ENCODE assay signal across 18 cellular contexts in genomic region chr5:65812648-65813047, GRCh38.
DNase-seq lines count a peak whose midpoint lies in the region; ATAC-seq and TF ChIP-seq lines count a peak whose summit lies in the region.
"Had no signal": no experiment of that assay in that cellular context is flagged by ENCODE, and none has a peak within 500 bp of the region (broad histone marks: within the 10 kb centered on the region; RNA-seq: fewer than 3 reads in every experiment).

No MANE protein-coding gene starts in this region.

- peak; percentile 64 for ATAC-seq in HCT116
- ATAC-seq in left lobe of liver, result peak; percentile 71
- no peak for ATAC-seq in gastroesophageal sphincter
- ATAC-seq: effector memory CD8-positive, alpha-beta T cell; left ventricle myocardium superior; stimulated activated naive CD8-positive, alpha-beta T cell treated with anti-CD3 and anti-CD28 coated beads, Interleukin-15, amount 100 ng/mL, for 72 hours had no signal

- H3K27me3 Mint-ChIP-seq in Calu3 (ENCODE audit: unreplicated experiment), result no peaks in the 10 kb centered on the region
- no peaks in the 10 kb centered on the region for H3K27me3 Mint-ChIP-seq in T-helper 2 cell treated with Interferon-gamma antibody and Interleukin-4, amounts not matched to agents 5 μg/mL and 100 μg/mL, for 36 hours (ENCODE audit: low read depth)
- H3K27me3 Mint-ChIP-seq: effector memory CD8-positive, alpha-beta T cell; stimulated activated naive CD8-positive, alpha-beta T cell treated with anti-CD3 and anti-CD28 coated beads, Interleukin-15, amount 100 ng/mL, for 72 hours had no signal

- no peak for TF ChIP-seq EP300 in gastroesophageal sphincter (IDR thresholded peaks at IDR 0.05)

- H3K27ac ChIP-seq in HCT116 (ENCODE audit: low read depth, low read length), result peak overlapping the region; percentile 81; the same call in 1 of the 2 replicates
- H3K27ac ChIP-seq in gastroesophageal sphincter, result no peak overlapping the region
- H3K27ac ChIP-seq: ovary, VCaP had no signal

- peaks cover 70% of the 10 kb centered on the region for H3K4me1 Mint-ChIP-seq in Calu3 (ENCODE audit: low read depth, unreplicated experiment)
- peaks cover 13% of the 10 kb centered on the region for H3K4me1 Mint-ChIP-seq in T-helper 2 cell treated with Interferon-gamma antibody and Interleukin-4, amounts not matched to agents 5 μg/mL and 100 μg/mL, for 36 hours (ENCODE audit: low read depth)

- H3K9me2 ChIP-seq in HCT116 (ENCODE audit: insufficient read depth), result no peaks in the 10 kb centered on the region

- 0 out of 2 replicates have a peak, but pooled peaks have one; percentile 26 for TF ChIP-seq RAD21 in HCT116 (IDR thresholded peaks at IDR 0.05; ENCODE audit: low read depth)

- peaks cover 13% of the 10 kb centered on the region for H3K36me3 Mint-ChIP-seq in Calu3 (ENCODE audit: insufficient read depth, unreplicated experiment)
- H3K36me3 Mint-ChIP-seq in T-helper 2 cell treated with Interferon-gamma antibody and Interleukin-4, amounts not matched to agents 5 μg/mL and 100 μg/mL, for 36 hours (ENCODE audit: low read depth), result peaks cover 7% of the 10 kb centered on the region

- intact Hi-C loops in Calu3 (cut with micrococcal nuclease; ENCODE audit: unreplicated experiment), result loop anchor here (5.0 kb wide), 2 partner anchors 50 to 70 kb away; no protein-coding TSS in a partner anchor
- intact Hi-C loops in HCT116 (cut with micrococcal nuclease), result no loop called here

- H3K27me3 ChIP-seq in HCT116 (ENCODE audit: insufficient read depth, low read length) (no peaks in the 10 kb centered on the region), gastroesophageal sphincter (no peaks in the 10 kb centered on the region)
- H3K27me3 ChIP-seq: ovary had no signal

- H2AFZ ChIP-seq in HCT116 (ENCODE audit: low read depth, low read length, poor library complexity, severe bottlenecking), result no peak overlapping the region

- peak; percentile 70 for DNase-seq in Calu3
- DNase-seq in HCT116 (ENCODE audit: low read depth, low spot score), result peak; percentile 66
- DNase-seq in T-helper 2 cell treated with Interferon-gamma antibody and Interleukin-4, amounts not matched to agents 5 μg/mL and 100 μg/mL, for 36 hours (ENCODE audit: low spot score), result no peak
- no peak for DNase-seq in left lobe of liver (ENCODE audit: low spot score)
- no peak for DNase-seq in NCI-H1105 (lab: John Stamatoyannopoulos, UW)
- DNase-seq in NCI-H146 treated with DMSO at 0.1 percent for 48 hours (lab: John Stamatoyannopoulos, UW; ENCODE audit: unreplicated experiment), result no peak
- no peak for DNase-seq in NCI-H1436 treated with DMSO at 0.1 percent for 48 hours (lab: John Stamatoyannopoulos, UW)
- DNase-seq: AML-193; aorta; effector memory CD8-positive, alpha-beta T cell; left ventricle myocardium superior; NCI-H2171; NCI-H526 treated with DMSO at 0.1 percent for 48 hours; ovary; Right ventricle myocardium superior; stimulated activated naive CD8-positive, alpha-beta T cell treated with anti-CD3 and anti-CD28 coated beads, Interleukin-15, amount 100 ng/mL, for 72 hours had no signal

- H3K27ac Mint-ChIP-seq in Calu3 (ENCODE audit: unreplicated experiment), result peak overlapping the region; percentile 85
- no peak overlapping the region for H3K27ac Mint-ChIP-seq in T-helper 2 cell treated with Interferon-gamma antibody and Interleukin-4, amounts not matched to agents 5 μg/mL and 100 μg/mL, for 36 hours
- H3K27ac Mint-ChIP-seq: effector memory CD8-positive, alpha-beta T cell had no signal

- H4K20me1 ChIP-seq in HCT116 (ENCODE audit: insufficient read depth), result no peaks in the 10 kb centered on the region

- peak overlapping the region; percentile 81 for H3K4me2 ChIP-seq in HCT116 (ENCODE audit: low read length)

- RAD21 ChIA-PET in HCT116 (lab: Charles Lee; ENCODE audit: low non-redundant PET in 1 of 2, low total read pairs in 2 of 2, uncharacterized antibody in 2 of 2, unreplicated experiment in 2 of 2), result no interaction called here

- BruUV-seq in Calu3 (replicated peaks; lab: Mats Ljungman, UMichigan), result no TSS peak
- BruUV-seq in HCT116 (replicated peaks; lab: Mats Ljungman, UMichigan), result no TSS peak

- peak overlapping the region; percentile 30 for H3K9ac ChIP-seq in HCT116 (ENCODE audit: low read length)

- peak overlapping the region; percentile 24 for H3K4me3 Mint-ChIP-seq in Calu3 (ENCODE audit: low read depth, unreplicated experiment)
- H3K4me3 Mint-ChIP-seq in T-helper 2 cell treated with Interferon-gamma antibody and Interleukin-4, amounts not matched to agents 5 μg/mL and 100 μg/mL, for 36 hours, result peak overlapping the region; percentile 32
- H3K4me3 Mint-ChIP-seq: effector memory CD8-positive, alpha-beta T cell; stimulated activated naive CD8-positive, alpha-beta T cell treated with anti-CD3 and anti-CD28 coated beads, Interleukin-15, amount 100 ng/mL, for 72 hours had no signal

- H3K9me3 ChIP-seq in HCT116 (ENCODE audit: control insufficient read depth in 1 of 2, insufficient read depth in 1 of 2, low read depth in 1 of 2, low read length in 2 of 2), result no peaks in the 10 kb centered on the region
- H3K9me3 ChIP-seq in gastroesophageal sphincter, result no peaks in the 10 kb centered on the region
- H3K9me3 ChIP-seq: ovary had no signal

- H3K9me3 Mint-ChIP-seq in Calu3 (ENCODE audit: low read depth, unreplicated experiment), result no peaks in the 10 kb centered on the region
- no peaks in the 10 kb centered on the region for H3K9me3 Mint-ChIP-seq in T-helper 2 cell treated with Interferon-gamma antibody and Interleukin-4, amounts not matched to agents 5 μg/mL and 100 μg/mL, for 36 hours
- H3K9me3 Mint-ChIP-seq: effector memory CD8-positive, alpha-beta T cell; stimulated activated naive CD8-positive, alpha-beta T cell treated with anti-CD3 and anti-CD28 coated beads, Interleukin-15, amount 100 ng/mL, for 72 hours had no signal

- H3K36me3 ChIP-seq in HCT116 (ENCODE audit: control insufficient read depth in 1 of 2, insufficient read depth in 2 of 2, low read length in 2 of 2) (no peaks in the 10 kb centered on the region; a peak in 1 of 4 replicates), gastroesophageal sphincter (peaks cover 0 to 41% of the 10 kb centered on the region in 2 donors)
- H3K36me3 ChIP-seq: ovary had no signal

- TF ChIP-seq POLR2A in HCT116 (IDR thresholded peaks at IDR 0.05; ENCODE audit: borderline replicate concordance, extremely low read depth, insufficient read depth, insufficient read length) (no peak), gastroesophageal sphincter (IDR thresholded peaks at IDR 0.05) (no peak)

- H3K4me1 ChIP-seq in HCT116 (ENCODE audit: control insufficient read depth in 1 of 2, insufficient read depth in 2 of 2, low read length in 2 of 2) (peaks cover 60 to 70% of the 10 kb centered on the region in 2 experiments), gastroesophageal sphincter (no peaks in the 10 kb centered on the region)

- H3K4me3 ChIP-seq in HCT116 (replicated peaks in 1 of 2; ENCODE audit: low read depth in 1 of 2, low read length in 2 of 2), result peak overlapping the region; percentile 18 to 45
- no peak overlapping the region for H3K4me3 ChIP-seq in gastroesophageal sphincter
- H3K4me3 ChIP-seq: ovary had no signal

- no peaks in the 10 kb centered on the region for H3K79me2 ChIP-seq in HCT116 (ENCODE audit: insufficient read depth, low read length)

- POLR2A ChIA-PET in HCT116 (lab: Charles Lee), result no interaction called here

- TF ChIP-seq CTCF in Calu3 (IDR thresholded peaks at IDR 0.05; ENCODE audit: unreplicated experiment), result no peak
- TF ChIP-seq CTCF in HCT116 (IDR thresholded peaks at IDR 0.05 in 2 of 3, conservative IDR thresholded peaks at IDR 0.05 in 1 of 3; ENCODE audit: borderline replicate concordance in 1 of 3, insufficient read depth in 1 of 3, low read depth in 2 of 3, low read length in 2 of 3), result no peak
- TF ChIP-seq CTCF in gastroesophageal sphincter (IDR thresholded peaks at IDR 0.05), result no peak

- 67 to 83% methylated on average over 2 of the region's 2 CpGs for whole genome bisulfite sequencing in gastroesophageal sphincter (ENCODE audit: low coverage in 1 of 2), 2 donors

- CTCF ChIA-PET in Calu3 (lab: Charles Lee), result interaction anchor here (1.6 kb wide), 1 partner anchor 62 kb away, joined by 4 read pairs; no protein-coding TSS in a partner anchor
- CTCF ChIA-PET in HCT116 (lab: Charles Lee), result no interaction called here

TF ChIP-seq in HCT116, 20 proteins besides CTCF, POLR2A, EP300 and RAD21 (continues in another document):
- TF ChIP-seq SRF (IDR thresholded peaks at IDR 0.05; ENCODE audit: low read depth), result no peak
- TF ChIP-seq CEBPB (IDR thresholded peaks at IDR 0.05; ENCODE audit: low read depth), result 0 out of 2 replicates have a peak, but pooled peaks have one; percentile 37
- peak; percentile 74 for TF ChIP-seq CBX3 (IDR thresholded peaks at IDR 0.05; ENCODE audit: low read depth)
- TF ChIP-seq, protein P1, sequence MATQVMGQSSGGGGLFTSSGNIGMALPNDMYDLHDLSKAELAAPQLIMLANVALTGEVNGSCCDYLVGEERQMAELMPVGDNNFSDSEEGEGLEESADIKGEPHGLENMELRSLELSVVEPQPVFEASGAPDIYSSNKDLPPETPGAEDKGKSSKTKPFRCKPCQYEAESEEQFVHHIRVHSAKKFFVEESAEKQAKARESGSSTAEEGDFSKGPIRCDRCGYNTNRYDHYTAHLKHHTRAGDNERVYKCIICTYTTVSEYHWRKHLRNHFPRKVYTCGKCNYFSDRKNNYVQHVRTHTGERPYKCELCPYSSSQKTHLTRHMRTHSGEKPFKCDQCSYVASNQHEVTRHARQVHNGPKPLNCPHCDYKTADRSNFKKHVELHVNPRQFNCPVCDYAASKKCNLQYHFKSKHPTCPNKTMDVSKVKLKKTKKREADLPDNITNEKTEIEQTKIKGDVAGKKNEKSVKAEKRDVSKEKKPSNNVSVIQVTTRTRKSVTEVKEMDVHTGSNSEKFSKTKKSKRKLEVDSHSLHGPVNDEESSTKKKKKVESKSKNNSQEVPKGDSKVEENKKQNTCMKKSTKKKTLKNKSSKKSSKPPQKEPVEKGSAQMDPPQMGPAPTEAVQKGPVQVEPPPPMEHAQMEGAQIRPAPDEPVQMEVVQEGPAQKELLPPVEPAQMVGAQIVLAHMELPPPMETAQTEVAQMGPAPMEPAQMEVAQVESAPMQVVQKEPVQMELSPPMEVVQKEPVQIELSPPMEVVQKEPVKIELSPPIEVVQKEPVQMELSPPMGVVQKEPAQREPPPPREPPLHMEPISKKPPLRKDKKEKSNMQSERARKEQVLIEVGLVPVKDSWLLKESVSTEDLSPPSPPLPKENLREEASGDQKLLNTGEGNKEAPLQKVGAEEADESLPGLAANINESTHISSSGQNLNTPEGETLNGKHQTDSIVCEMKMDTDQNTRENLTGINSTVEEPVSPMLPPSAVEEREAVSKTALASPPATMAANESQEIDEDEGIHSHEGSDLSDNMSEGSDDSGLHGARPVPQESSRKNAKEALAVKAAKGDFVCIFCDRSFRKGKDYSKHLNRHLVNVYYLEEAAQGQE (IDR thresholded peaks at IDR 0.05; ENCODE audit: low read depth), result no peak
- TF ChIP-seq ATF3 (IDR thresholded peaks at IDR 0.05), result no peak
- no peak for TF ChIP-seq TCF7L2 (IDR thresholded peaks at IDR 0.05; ENCODE audit: borderline replicate concordance, extremely low read depth, insufficient read depth, insufficient read length)
- no peak for TF ChIP-seq ZFX (IDR thresholded peaks at IDR 0.05)

Comparison
In these comparisons a context has a peak if more than half of its experiments do, and no peak if none do; other contexts are left out.
1. DNase-seq: peak in Calu3 (single experiment) and HCT116 (single experiment); none in T-helper 2 cell treated with Interferon-gamma antibody and Interleukin-4, amounts not matched to agents 5 μg/mL and 100 μg/mL, for 36 hours (single experiment), left lobe of liver (single experiment), NCI-H1105 (single experiment), NCI-H146 treated with DMSO at 0.1 percent for 48 hours (single experiment) and NCI-H1436 treated with DMSO at 0.1 percent for 48 hours (single experiment).
2. H3K4me3 ChIP-seq: peak in HCT116 (2 of 2); none in gastroesophageal sphincter (0 of 2).